ENCODE assay signal across 8 cellular contexts in genomic region chr18:48541026-48541746, GRCh38. TPM values are rescaled to one million over a fixed set of nuclear protein-coding genes. Genes with fewer than 3 reads are reported as not detected.
DNase-seq lines count a peak whose midpoint lies in the region; ATAC-seq and TF ChIP-seq lines count a peak whose summit lies in the region.

No MANE protein-coding gene starts in this region.

- intact Hi-C loops in PC-9 (cut with micrococcal nuclease; ENCODE audit: unreplicated experiment): no loop called here

- CTCF ChIA-PET in AG04450 (lab: Charles Lee) (no interaction called here), PC-9 (lab: Charles Lee) (interaction anchor here (0.6 kb wide), 1 partner anchor 10 kb away, joined by 3 read pairs; no protein-coding TSS in a partner anchor)

- H4K20me1 ChIP-seq in PC-9 (ENCODE audit: insufficient read depth): no peaks in the 10 kb centered on the region
- no peaks in the 10 kb centered on the region for H4K20me1 ChIP-seq in Karpas-422 (ENCODE audit: insufficient read depth, low read depth, low read length)

- H3K4me2 ChIP-seq in PC-9 (peak overlapping the region; percentile 99), Karpas-422 (ENCODE audit: low read depth, low read length, poor library complexity, severe bottlenecking) (no peak overlapping the region)

- no peaks in the 10 kb centered on the region; the same call in 1 of the 2 replicates for H3K9me3 ChIP-seq in AG04450 (ENCODE audit: control insufficient read depth, insufficient read depth, low read length)
- H3K9me3 ChIP-seq in PC-9 (ENCODE audit: insufficient read depth, low read depth): no peaks in the 10 kb centered on the region
- H3K9me3 ChIP-seq in adipocyte (ENCODE audit: control insufficient read depth, low read length): no peaks in the 10 kb centered on the region
- no peaks in the 10 kb centered on the region for H3K9me3 ChIP-seq in cardiac muscle cell (ENCODE audit: low read depth)
- H3K9me3 ChIP-seq in neutrophil: no peaks in the 10 kb centered on the region
- H3K9me3 ChIP-seq in Karpas-422 (ENCODE audit: low read length): no peaks in the 10 kb centered on the region

- H3K27me3 ChIP-seq in AG04450 (ENCODE audit: control insufficient read depth, insufficient read depth, low read length) (no peaks in the 10 kb centered on the region), PC-9 (ENCODE audit: insufficient read depth, low read depth) (no peaks in the 10 kb centered on the region), adipocyte (replicated peaks; ENCODE audit: control insufficient read depth, insufficient read depth, low read length) (no peaks in the 10 kb centered on the region), cardiac muscle cell (no peaks in the 10 kb centered on the region), neutrophil (peaks cover 23% of the 10 kb centered on the region), Karpas-422 (ENCODE audit: low read length) (no peaks in the 10 kb centered on the region)

- ATAC-seq in HG03342 (IDR thresholded peaks at IDR 0.05; ENCODE audit: unreplicated experiment): peak; percentile 40

- H3K4me1 ChIP-seq in PC-9 (replicated peaks; ENCODE audit: insufficient read depth) (peaks cover 34% of the 10 kb centered on the region), adipocyte (ENCODE audit: control insufficient read depth, insufficient read depth, low read length) (peaks cover 38% of the 10 kb centered on the region), cardiac muscle cell (ENCODE audit: low read depth) (peaks cover 11% of the 10 kb centered on the region), neutrophil (ENCODE audit: control insufficient read depth in 1 of 2, insufficient read depth in 1 of 2, low read depth in 1 of 2, low read length in 1 of 2) (peaks cover 21% of the 10 kb centered on the region in 2 experiments), Karpas-422 (ENCODE audit: low read length) (peaks cover 9% of the 10 kb centered on the region)

- H3K9ac ChIP-seq in adipocyte (ENCODE audit: low read length): peak overlapping the region; percentile 96
- no peak overlapping the region for H3K9ac ChIP-seq in Karpas-422 (ENCODE audit: low read length)

- in situ Hi-C loops in GM13977 (cut with MboI; ENCODE audit: low pct_unique_long_range_greater_than_20kb, low sequenced_read_pairs, unreplicated experiment): no loop called here

- DNase-seq in AG04450 (ENCODE audit: low read depth, low spot score) (no peak), GM13977 (ENCODE audit: low spot score) (peak; percentile 65), PC-9 (peak; percentile 47 to 48), adipocyte (ENCODE audit: low read depth) (peak; percentile 90), cardiac muscle cell (ENCODE audit: low read depth in 1 of 2, low spot score in 1 of 2) (peak; percentile 82 to 89), Karpas-422 (no peak)

- H2AFZ ChIP-seq in PC-9: peak overlapping the region; percentile 95
- no peak overlapping the region for H2AFZ ChIP-seq in Karpas-422 (ENCODE audit: low read length)

- no peaks in the 10 kb centered on the region for H3K9me2 ChIP-seq in PC-9 (ENCODE audit: insufficient read depth)
- H3K9me2 ChIP-seq in Karpas-422 (replicated peaks; ENCODE audit: insufficient read depth, low read length): no peaks in the 10 kb centered on the region

- H3K36me3 ChIP-seq in PC-9 (ENCODE audit: low read depth): no peaks in the 10 kb centered on the region
- no peaks in the 10 kb centered on the region for H3K36me3 ChIP-seq in adipocyte (ENCODE audit: control insufficient read depth, insufficient read depth, low read length, severe bottlenecking)
- no peaks in the 10 kb centered on the region for H3K36me3 ChIP-seq in cardiac muscle cell
- no peaks in the 10 kb centered on the region for H3K36me3 ChIP-seq in neutrophil
- H3K36me3 ChIP-seq in Karpas-422 (ENCODE audit: insufficient read depth, low read length): no peaks in the 10 kb centered on the region

- H3K79me2 ChIP-seq in PC-9 (ENCODE audit: low read depth) (peaks cover 20% of the 10 kb centered on the region), Karpas-422 (ENCODE audit: low read length) (no peaks in the 10 kb centered on the region)

- H3K27ac ChIP-seq in AG04450 (ENCODE audit: low read depth, low read length) (peak overlapping the region; percentile 68), PC-9 (peak overlapping the region; percentile 55), cardiac muscle cell (peak overlapping the region; percentile 76), neutrophil (peak overlapping the region; percentile 64), Karpas-422 (ENCODE audit: low read length) (no peak overlapping the region)

- POLR2A ChIA-PET in AG04450 (lab: Yijun Ruan, JAX): no interaction called here
- POLR2A ChIA-PET in PC-9 (lab: Charles Lee; ENCODE audit: unreplicated experiment): no interaction called here

- H3K4me3 ChIP-seq in AG04450 (ENCODE audit: low read depth, low read length) (peak overlapping the region; percentile 95), PC-9 (peak overlapping the region; percentile 97), adipocyte (ENCODE audit: low read length) (peak overlapping the region; percentile 93), cardiac muscle cell (peak overlapping the region; percentile 54), neutrophil (ENCODE audit: low read depth in 1 of 2, low read length in 1 of 2) (peak overlapping the region; percentile 76 to 85), Karpas-422 (ENCODE audit: low read length) (no peak overlapping the region)

- H3F3A ChIP-seq in PC-9 (ENCODE audit: insufficient read depth, low read depth): peaks cover 25% of the 10 kb centered on the region

- no TSS peak for BruUV-seq in PC-9 (replicated peaks; lab: Mats Ljungman, UMichigan)

- TF ChIP-seq CTCF in AG04450 (IDR thresholded peaks at IDR 0.05; ENCODE audit: low read depth, low read length): no peak
- TF ChIP-seq CTCF in GM13977 (IDR thresholded peaks at IDR 0.05; ENCODE audit: extremely low read depth, insufficient read depth, missing control alignments): peak; percentile 8
- TF ChIP-seq CTCF in PC-9 (conservative IDR thresholded peaks at IDR 0.05): no peak
- no peak for TF ChIP-seq CTCF in cardiac muscle cell (IDR thresholded peaks at IDR 0.05; ENCODE audit: low read depth, low read length)
- TF ChIP-seq CTCF in neutrophil (IDR thresholded peaks at IDR 0.05): no peak

RNA-seq across cellular contexts. Expression of gene CTIF, which starts 2.4 kb away (rescaled TPM):
- 40.2 and 44.7 TPM in 2 replicates for polyA plus RNA-seq in AG04450 (2011; rRNA removed)
- polyA minus RNA-seq in AG04450 (2011; rRNA and poly(A)+ RNA removed): 69.9 and 97.6 TPM in 2 replicates
- total RNA-seq in PC-9 (2021): 17.0 and 26.2 TPM in 2 replicates
- 22.0 and 24.4 TPM in 2 replicates for total RNA-seq in cardiac muscle cell
- 13.2 and 16.5 TPM in 2 replicates for polyA plus RNA-seq in cardiac muscle cell
- total RNA-seq in Karpas-422 (2014; rRNA removed; shearing (Covaris generic); ENCODE audit: low replicate concordance): 0.47 and 0.60 TPM in 2 replicates

Comparison
In these comparisons a context has a peak if more than half of its experiments do, and no peak if none do; other contexts are left out.
1. DNase-seq: peak in GM13977 (single experiment), PC-9 (2 of 2), adipocyte (single experiment) and cardiac muscle cell (2 of 2); none in AG04450 (single experiment) and Karpas-422 (single experiment).
2. RNA of gene CTIF, which starts 2.4 kb away (total RNA-seq): 17.0 to 26.2 TPM in PC-9 and 22.0 to 24.4 TPM in cardiac muscle cell; 0.47 to 0.60 TPM in Karpas-422; every median in the first group is over 10 times any median in the second.